Comparison of ENCODE assay signal across 8 cellular contexts in the genomic region with DNA sequence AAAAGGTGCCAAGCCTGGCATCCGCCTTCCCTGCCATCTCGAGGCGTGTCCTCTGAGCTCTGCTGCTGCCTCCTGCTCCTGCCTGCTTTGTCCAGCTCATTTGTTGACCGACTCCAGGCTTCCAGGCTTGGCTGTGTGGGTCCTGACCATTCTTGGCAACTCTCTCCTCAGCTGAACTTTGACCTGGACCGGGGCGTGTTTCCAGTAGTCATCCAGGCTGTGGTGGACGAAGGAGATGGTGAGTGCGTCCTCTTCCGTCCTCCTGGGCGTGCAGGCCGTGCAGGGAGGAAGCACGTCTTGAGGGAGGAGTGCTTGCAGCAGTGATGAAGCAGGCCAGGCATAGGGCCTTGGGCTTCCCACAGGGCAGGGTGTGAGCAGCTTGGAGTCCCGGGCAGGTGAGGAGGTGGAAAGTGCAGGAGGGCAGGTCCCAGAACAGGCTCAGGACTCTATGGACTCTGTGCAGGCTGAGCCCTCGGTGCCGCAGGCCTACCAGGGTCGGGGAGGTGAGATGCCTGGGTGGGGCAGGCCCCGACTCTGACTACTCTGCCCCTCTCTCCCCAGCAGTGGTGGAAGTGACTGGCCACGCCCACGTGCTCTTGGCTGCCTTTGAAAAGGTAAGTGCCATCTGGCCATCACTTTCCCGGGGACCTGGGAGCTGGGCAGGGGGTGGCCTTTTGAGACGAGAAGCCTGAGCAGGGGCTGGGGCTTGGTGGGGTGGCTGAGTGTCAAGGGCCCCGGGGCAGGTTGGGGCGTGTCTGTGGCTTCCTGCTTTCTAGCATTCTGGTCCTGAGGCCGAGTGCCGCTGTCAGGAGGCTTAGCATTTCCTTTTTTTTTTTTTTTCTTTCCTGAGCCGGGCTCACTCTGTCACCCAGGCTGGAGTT. TPM values are rescaled to one million over a fixed set of nuclear protein-coding genes. Genes with fewer than 3 reads are reported as not detected.
DNase-seq lines count a peak whose midpoint lies in the region; ATAC-seq and TF ChIP-seq lines count a peak whose summit lies in the region.

No MANE protein-coding gene starts in this region.

- no peaks in the 10 kb centered on the region for H3K9me3 Mint-ChIP-seq in chondrocyte (ENCODE audit: low read depth)

- no peak overlapping the region for H3K4me3 Mint-ChIP-seq in chondrocyte (ENCODE audit: unreplicated experiment)

- ATAC-seq in HG03460 (IDR thresholded peaks at IDR 0.05; ENCODE audit: unreplicated experiment) (peak; percentile 50), HG03439 (IDR thresholded peaks at IDR 0.05; ENCODE audit: unreplicated experiment) (no peak), omental fat pad (ENCODE audit: low FRiP score) (no peak)

- no peaks in the 10 kb centered on the region for H3K27me3 Mint-ChIP-seq in chondrocyte (ENCODE audit: low read depth)

- H3K36me3 Mint-ChIP-seq in chondrocyte (ENCODE audit: low read depth): peaks cover 14% of the 10 kb centered on the region

- peak; percentile 84 for DNase-seq in UCSD-AML1 (lab: John Stamatoyannopoulos, UW; ENCODE audit: unreplicated experiment)
- no peak for DNase-seq in chondrocyte (ENCODE audit: low spot score)
- peak; percentile 37 for DNase-seq in renal cortical epithelial cell (ENCODE audit: low read depth)
- no peak for DNase-seq in NCI-H1105 (lab: John Stamatoyannopoulos, UW)
- DNase-seq in erythroblast (lab: John Stamatoyannopoulos, UW): no peak
- no peak for DNase-seq in omental fat pad (ENCODE audit: low spot score)

- peaks cover 13% of the 10 kb centered on the region for H3K4me1 Mint-ChIP-seq in chondrocyte (ENCODE audit: low read depth)

- TF ChIP-seq CTCF in chondrocyte (IDR thresholded peaks at IDR 0.05) (no peak), omental fat pad (IDR thresholded peaks at IDR 0.05) (no peak)

- H3K27ac Mint-ChIP-seq in chondrocyte (ENCODE audit: unreplicated experiment): peak overlapping the region; percentile 25

- TF ChIP-seq POLR2A in erythroblast (IDR thresholded peaks at IDR 0.05; ENCODE audit: low read length): no peak

RNA-seq across cellular contexts. Expression of gene NUDT16L1, which starts 28.6 kb away (rescaled TPM):
- total RNA-seq in chondrocyte: 20.4 to 27.4 TPM (median 22.9 TPM) in 3 replicates
- 30.9 and 49.2 TPM in 2 replicates for total RNA-seq in renal cortical epithelial cell
- 10 to 100 TPM; 12.4 to 26.8 (median 20.9) TPM for total RNA-seq in omental fat pad

RNA-seq across cellular contexts. Expression of gene MGRN1, which starts 40.2 kb away (rescaled TPM):
- total RNA-seq in chondrocyte (81.9 to 88.4 TPM (median 83.4 TPM) in 3 replicates), renal cortical epithelial cell (17.9 and 77.4 TPM in 2 replicates), omental fat pad (10 to 100 TPM; 26.4 to 51.8 (median 31.4) TPM)

RNA-seq across cellular contexts. Expression of gene UBALD1, which starts 50.1 kb away (rescaled TPM):
- 22.9 to 36.6 TPM (median 23.6 TPM) in 3 replicates for total RNA-seq in chondrocyte
- 1.2 and 7.4 TPM in 2 replicates for total RNA-seq in renal cortical epithelial cell
- 10 to 100 TPM in 1 of 4 donors, 1 to 10 TPM in 3; 5.5 to 16.3 (median 6.7) TPM for total RNA-seq in omental fat pad

Comparison
In these comparisons a context has a peak if more than half of its experiments do, and no peak if none do; other contexts are left out.
1. DNase-seq: peak in UCSD-AML1 (single experiment) and renal cortical epithelial cell (single experiment); none in chondrocyte (single experiment), NCI-H1105 (single experiment), erythroblast (0 of 2) and omental fat pad (single experiment).